Comparison of ENCODE assay signal across 30 cellular contexts in genomic region chr12:108738165-108738564, GRCh38.
"Had no signal": no experiment of that assay in that cellular context is flagged by ENCODE, and none has a peak within 500 bp of the region (broad histone marks: within the 10 kb centered on the region; RNA-seq: fewer than 3 reads in every experiment).

No MANE protein-coding gene starts in this region.

- H3K9ac ChIP-seq: neural progenitor cell, parathyroid adenoma had no signal

- H3K4me3 ChIP-seq: esophagus squamous epithelium, gastrocnemius medialis, left ventricle myocardium inferior, lung, neural progenitor cell, psoas muscle, sigmoid colon, smooth muscle cell, tibial nerve had no signal

- H3K4me3 Mint-ChIP-seq: activated CD4-positive, alpha-beta memory T cell treated with anti-CD3 and anti-CD28 coated beads, Interleukin-2, amount 10 ng/mL, durations not matched to agents 7 days and 5 days; activated CD4-positive, alpha-beta T cell treated with anti-CD3 and anti-CD28 coated beads, Interleukin-2, amount 10 ng/mL, durations not matched to agents 7 days and 5 days; activated CD8-positive, alpha-beta memory T cell treated with anti-CD3 and anti-CD28 coated beads, Interleukin-2, amount 10 ng/mL, durations not matched to agents 7 days and 5 days; activated naive CD4-positive, alpha-beta T cell treated with anti-CD3 and anti-CD28 coated beads, Interleukin-2, amount 50 U/mL, for 24 hours; central memory CD8-positive, alpha-beta T cell; natural killer cell; neural progenitor cell had no signal

- H3K36me3 Mint-ChIP-seq: activated CD8-positive, alpha-beta memory T cell treated with anti-CD3 and anti-CD28 coated beads, Interleukin-2, amount 10 ng/mL, durations not matched to agents 7 days and 5 days; activated naive CD4-positive, alpha-beta T cell treated with anti-CD3 and anti-CD28 coated beads, Interleukin-2, amount 50 U/mL, for 24 hours; natural killer cell; neural progenitor cell had no signal

- H3K4me1 ChIP-seq: gastrocnemius medialis, left ventricle myocardium inferior, neural progenitor cell, parathyroid adenoma had no signal

- H3K27ac ChIP-seq: epithelial cell of prostate, esophagus squamous epithelium, gastrocnemius medialis, left ventricle myocardium inferior, neural progenitor cell, parathyroid adenoma, psoas muscle, sigmoid colon, tibial nerve had no signal

- DNase-seq: activated CD4-positive, alpha-beta memory T cell treated with anti-CD3 and anti-CD28 coated beads, Interleukin-2, amount 10 ng/mL, durations not matched to agents 7 days and 5 days; activated CD4-positive, alpha-beta T cell treated with anti-CD3 and anti-CD28 coated beads, Interleukin-2, amount 10 ng/mL, durations not matched to agents 7 days and 5 days; activated CD8-positive, alpha-beta memory T cell treated with anti-CD3 and anti-CD28 coated beads, Interleukin-2, amount 10 ng/mL, durations not matched to agents 7 days and 5 days; activated T-cell treated with anti-CD3 and anti-CD28 coated beads, Interleukin-2, amount 50 U/mL, for 48 hours; anterior cingulate cortex; dermis blood vessel endothelial cell; effector CD4-positive, alpha-beta T cell; esophagus squamous epithelium; gastrocnemius medialis; glutamatergic neuron; islet precursor cell; left ventricle myocardium inferior; mesendoderm; natural killer cell; occipital lobe; psoas muscle; sigmoid colon; stimulated activated CD4-positive, alpha-beta T cell treated with anti-CD3 and anti-CD28 coated beads, Interleukin-1b, Interleukin-23, amount 100 ng/mL, for 48 hours; stimulated activated CD4-positive, alpha-beta T cell treated with anti-CD3 and anti-CD28 coated beads, Interleukin-4, amount 100 ng/mL, for 4 hours; stimulated activated naive CD4-positive, alpha-beta T cell had no signal

- H3K4me2 ChIP-seq: neural progenitor cell, smooth muscle cell had no signal

- H3K4me1 Mint-ChIP-seq: central memory CD8-positive, alpha-beta T cell; natural killer cell had no signal

- H3K27ac Mint-ChIP-seq: activated CD4-positive, alpha-beta memory T cell treated with anti-CD3 and anti-CD28 coated beads, Interleukin-2, amount 10 ng/mL, durations not matched to agents 7 days and 5 days; activated CD4-positive, alpha-beta T cell treated with anti-CD3 and anti-CD28 coated beads, Interleukin-2, amount 10 ng/mL, durations not matched to agents 7 days and 5 days; activated CD8-positive, alpha-beta memory T cell treated with anti-CD3 and anti-CD28 coated beads, Interleukin-2, amount 10 ng/mL, durations not matched to agents 7 days and 5 days; activated naive CD4-positive, alpha-beta T cell treated with anti-CD3 and anti-CD28 coated beads, Interleukin-2, amount 50 U/mL, for 24 hours; activated T-helper 2 cell treated with anti-CD3 and anti-CD28 coated beads, Interferon-gamma antibody, Interleukin-2, Interleukin-4, amounts not matched to agents 10 μg/mL and 5 μg/mL and 100 μg/mL, durations not matched to agents 14 hours and 24 hours and 36 hours; natural killer cell; neural progenitor cell had no signal

- H3K27me3 ChIP-seq: esophagus squamous epithelium, gastrocnemius medialis, neural progenitor cell, sigmoid colon, tibial nerve had no signal

- ATAC-seq: activated CD4-positive, CD25-positive, alpha-beta regulatory T cell treated with anti-CD3 and anti-CD28 coated beads, Interleukin-2, amount 50 U/mL, for 24 hours; activated CD8-positive, alpha-beta memory T cell treated with anti-CD3 and anti-CD28 coated beads, Interleukin-2, amount 10 ng/mL, durations not matched to agents 7 days and 5 days; gastrocnemius medialis; natural killer cell; psoas muscle had no signal

- H3K9me3 Mint-ChIP-seq: activated CD4-positive, alpha-beta memory T cell treated with anti-CD3 and anti-CD28 coated beads, Interleukin-2, amount 10 ng/mL, durations not matched to agents 7 days and 5 days; activated CD4-positive, alpha-beta T cell treated with anti-CD3 and anti-CD28 coated beads, Interleukin-2, amount 10 ng/mL, durations not matched to agents 7 days and 5 days; activated naive CD4-positive, alpha-beta T cell treated with anti-CD3 and anti-CD28 coated beads, Interleukin-2, amount 50 U/mL, for 24 hours; activated T-helper 2 cell treated with anti-CD3 and anti-CD28 coated beads, Interferon-gamma antibody, Interleukin-2, Interleukin-4, amounts not matched to agents 10 μg/mL and 5 μg/mL and 100 μg/mL, durations not matched to agents 14 hours and 24 hours and 36 hours; central memory CD8-positive, alpha-beta T cell; natural killer cell; neural progenitor cell had no signal

- H3K9me3 ChIP-seq: esophagus squamous epithelium, gastrocnemius medialis, sigmoid colon, tibial nerve had no signal

- H3K36me3 ChIP-seq: esophagus squamous epithelium, gastrocnemius medialis, left ventricle myocardium inferior, neural progenitor cell, sigmoid colon, tibial nerve had no signal

- H2AFZ ChIP-seq: neural progenitor cell, parathyroid adenoma had no signal
